1 cellular context compared by ENCODE assay signal in genomic region chr3:180911876-180912303, GRCh38.
TF ChIP-seq lines count a peak whose summit lies in the region.

No MANE protein-coding gene starts in this region.

TF ChIP-seq in H1, 55 proteins besides CTCF, POLR2A, EP300 and RAD21 (continued from another document):
- TF ChIP-seq SP4 (IDR thresholded peaks at IDR 0.05; ENCODE audit: low read length) (no peak), TEAD4 (IDR thresholded peaks at IDR 0.05; ENCODE audit: low read depth, low read length) (no peak), NANOG (IDR thresholded peaks at IDR 0.05; ENCODE audit: insufficient read depth, low read depth, low read length, poor library complexity, severe bottlenecking) (no peak)
